In the genomic region with DNA sequence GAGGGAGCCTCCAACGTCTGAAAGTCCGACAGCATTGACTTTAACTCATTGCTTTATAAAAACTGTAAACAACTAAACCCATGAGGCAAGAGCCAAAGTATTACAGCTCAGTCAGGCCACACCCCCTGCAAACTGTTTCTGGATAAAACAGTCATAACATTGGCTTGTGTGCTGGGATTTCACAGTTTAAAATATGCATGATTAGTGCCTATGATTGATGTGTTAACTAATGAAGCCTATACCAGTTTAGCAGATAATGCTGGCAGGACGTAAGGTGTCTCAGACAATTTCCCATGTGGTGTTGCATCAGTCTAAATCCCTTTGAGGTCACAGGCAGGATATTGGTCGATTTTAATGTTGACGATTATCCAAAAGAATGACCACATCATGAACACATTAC, we compare ENCODE assay signal across 21 cellular contexts.
A peak's percentile ranks its signal among the peaks of the same experiment; 100 is the strongest.
DNase-seq lines count a peak whose midpoint lies in the region; FAIRE-seq and TF ChIP-seq lines count a peak whose summit lies in the region.
"Had no signal": no experiment of that assay in that cellular context is flagged by ENCODE, and none has a peak within 500 bp of the region (broad histone marks: within the 10 kb centered on the region; RNA-seq: fewer than 3 reads in every experiment).

No MANE protein-coding gene starts in this region.

- FAIRE-seq in urothelium cell line (lab: Jason Lieb, UNC) = no peak
- FAIRE-seq: endothelial cell of umbilical vein had no signal

- no peaks in the 10 kb centered on the region for H3K36me3 ChIP-seq in ovary
- H3K36me3 ChIP-seq: heart right ventricle, thoracic aorta had no signal

- WGBS in ovary, 3 donors = 60 to 67% (median 62%) methylated on average over 5 of the region's 5 CpGs

- H3K9me3 Mint-ChIP-seq in mesothelial cell of epicardium = peaks cover 19% of the 10 kb centered on the region

- DNase-seq in AG10803 (ENCODE audit: low read depth) (peak; percentile 95), NCI-H226 (peak; percentile 63), foreskin fibroblast (peak; percentile 25 to 58), mesothelial cell of epicardium (ENCODE audit: low spot score in 2 of 2, unreplicated experiment in 2 of 2) (no peak), urothelium cell line (ENCODE audit: low spot score) (no peak), ovary (no peak), UCSD-AML1 (lab: John Stamatoyannopoulos, UW; ENCODE audit: unreplicated experiment) (no peak), DMS53 (lab: John Stamatoyannopoulos, UW) (no peak)
- DNase-seq: ACHN; heart right ventricle; NCI-H1092; NCI-H2081; NCI-H524; nephron progenitor cell; SHP77 treated with DMSO at 0.1 percent for 48 hours; stimulated activated CD4-positive, alpha-beta T cell treated with anti-CD3 and anti-CD28 coated beads, Interleukin-12 subunit alpha, Interleukin-12 subunit beta, amount 100 ng/mL, for 4 hours had no signal

- H3K36me3 Mint-ChIP-seq in mesothelial cell of epicardium = peaks cover 8% of the 10 kb centered on the region

- no peak overlapping the region for H3K4me3 ChIP-seq in AG10803 (ENCODE audit: low read length)
- H3K4me3 ChIP-seq in foreskin fibroblast (ENCODE audit: low read depth in 1 of 2, low read length in 2 of 2) = no peak overlapping the region
- no peak overlapping the region for H3K4me3 ChIP-seq in ovary
- H3K4me3 ChIP-seq: heart right ventricle, thoracic aorta had no signal

- TF ChIP-seq CTCF in AG10803 (conservative IDR thresholded peaks at IDR 0.05; ENCODE audit: low read length) = no peak
- no peak for TF ChIP-seq CTCF in foreskin fibroblast (IDR thresholded peaks at IDR 0.05; ENCODE audit: low read depth, low read length)
- no peak for TF ChIP-seq CTCF in mesothelial cell of epicardium (IDR thresholded peaks at IDR 0.05; ENCODE audit: unreplicated experiment)
- TF ChIP-seq CTCF in ovary (IDR thresholded peaks at IDR 0.05) = no peak

- no peak overlapping the region for H3K27ac ChIP-seq in ovary
- H3K27ac ChIP-seq: KMS-11, thoracic aorta had no signal

- TF ChIP-seq POLR2A in ovary (IDR thresholded peaks at IDR 0.05) = no peak

- no peaks in the 10 kb centered on the region for H3K4me1 ChIP-seq in ovary (ENCODE audit: insufficient read depth)

- H3K27me3 Mint-ChIP-seq in mesothelial cell of epicardium (ENCODE audit: low read depth) = no peaks in the 10 kb centered on the region
- H3K27me3 Mint-ChIP-seq: dendritic cell treated with granulocyte-macrophage colony-stimulating factor and Interleukin-4, amounts not matched to agents 40 ng/mL and 50 ng/mL, for 4 days had no signal

- no peak overlapping the region for H3K4me3 Mint-ChIP-seq in mesothelial cell of epicardium
- H3K4me3 Mint-ChIP-seq: dendritic cell treated with granulocyte-macrophage colony-stimulating factor and Interleukin-4, amounts not matched to agents 40 ng/mL and 50 ng/mL, for 4 days; nephron progenitor cell had no signal

- H3K27me3 ChIP-seq in ovary = no peaks in the 10 kb centered on the region
- H3K27me3 ChIP-seq: heart right ventricle had no signal

- H3K27ac Mint-ChIP-seq in mesothelial cell of epicardium = peak overlapping the region; percentile 1
- H3K27ac Mint-ChIP-seq: activated naive CD4-positive, alpha-beta T cell treated with anti-CD3 and anti-CD28 coated beads, Interleukin-2, amount 50 U/mL, for 72 hours; dendritic cell treated with granulocyte-macrophage colony-stimulating factor and Interleukin-4, amounts not matched to agents 40 ng/mL and 50 ng/mL, for 4 days; nephron progenitor cell had no signal

- H3K4me1 Mint-ChIP-seq in mesothelial cell of epicardium = peaks cover 15% of the 10 kb centered on the region
- H3K4me1 Mint-ChIP-seq: nephron progenitor cell had no signal

- no peak for TF ChIP-seq EP300 in ovary (IDR thresholded peaks at IDR 0.05)

- H3K9me3 ChIP-seq in ovary = no peaks in the 10 kb centered on the region
- H3K9me3 ChIP-seq: thoracic aorta had no signal

- intact Hi-C loops in ovary (cut with DNase I) = no loop called here

Comparison
In these comparisons a context has a peak if more than half of its experiments do, and no peak if none do; other contexts are left out.
1. DNase-seq: peak in AG10803 (single experiment), NCI-H226 (single experiment) and foreskin fibroblast (2 of 2); none in mesothelial cell of epicardium (0 of 2), urothelium cell line (single experiment), ovary (0 of 5), UCSD-AML1 (single experiment) and DMS53 (single experiment).